Comparison of ENCODE assay signal across 9 cellular contexts in the genomic region with DNA sequence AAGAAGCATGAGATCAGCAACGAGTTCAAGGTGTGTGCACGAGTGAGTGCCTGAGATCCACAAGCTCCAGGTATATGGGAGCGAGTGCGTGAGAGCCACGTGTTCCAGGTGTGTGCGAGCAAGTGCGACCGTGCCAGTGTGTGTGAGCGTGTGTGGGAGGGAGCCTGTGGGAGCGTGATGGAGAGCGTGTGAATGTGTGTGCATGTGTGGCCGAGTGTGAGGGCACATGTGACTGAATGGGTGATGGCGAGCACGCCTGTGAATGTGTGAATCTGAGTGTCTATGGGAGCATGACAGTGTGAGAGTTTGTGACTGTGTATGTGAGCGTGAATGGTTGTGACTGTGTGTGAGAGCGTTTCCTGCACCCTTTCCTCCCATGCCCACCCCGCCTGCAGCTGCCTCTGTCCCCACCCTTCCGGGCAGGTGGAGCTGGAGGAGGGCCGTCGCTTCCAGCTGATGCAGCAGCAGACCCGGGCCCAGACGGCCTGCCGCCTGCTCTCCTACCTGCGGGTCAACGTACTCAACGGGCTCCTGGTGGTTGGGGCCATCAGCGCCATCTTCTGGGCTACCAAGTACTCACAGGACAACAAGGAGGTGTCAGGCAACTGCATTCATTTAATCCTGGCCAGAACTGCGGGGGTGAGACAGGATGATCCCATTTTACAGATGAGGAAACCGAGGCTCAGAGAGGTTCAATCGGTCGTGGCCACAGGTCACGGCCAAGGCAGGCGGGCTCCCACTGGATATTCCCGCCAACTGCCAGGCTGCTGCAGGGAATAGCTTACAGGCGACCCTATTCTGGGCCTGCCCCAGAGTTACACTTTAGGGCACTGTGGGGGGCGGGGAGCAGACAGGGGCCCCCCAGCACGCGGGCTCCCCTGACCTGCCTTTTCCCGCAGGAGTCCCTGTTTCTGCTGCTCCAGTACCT. TPM values are rescaled to one million over a fixed set of nuclear protein-coding genes. Genes with fewer than 3 reads are reported as not detected.
DNase-seq lines count a peak whose midpoint lies in the region; ATAC-seq lines count a peak whose summit lies in the region.
"Had no signal": no experiment of that assay in that cellular context is flagged by ENCODE, and none has a peak within 500 bp of the region (broad histone marks: within the 10 kb centered on the region; RNA-seq: fewer than 3 reads in every experiment).

No MANE protein-coding gene starts in this region.

- H3K23ac ChIP-seq in neuronal stem cell (ENCODE audit: low read depth, low read length, poor library complexity) = peak overlapping the region; percentile 98

- H2BK5ac ChIP-seq in neuronal stem cell (ENCODE audit: low read length) = peak overlapping the region; percentile 71

- no peak overlapping the region for H2AFZ ChIP-seq in neuronal stem cell (ENCODE audit: low read length)

- peak overlapping the region in 1 of 2 donors; percentile 0 for H3K4me3 ChIP-seq in neuronal stem cell (ENCODE audit: low read length in 2 of 2)

- H3K27me3 ChIP-seq in neuronal stem cell (ENCODE audit: control insufficient read depth in 3 of 3, insufficient read depth in 3 of 3, low read depth in 1 of 3, low read length in 3 of 3) = peaks cover 6 to 50% (median 29%) of the 10 kb centered on the region in 3 experiments

- peak; percentile 1 for DNase-seq in NCI-H1105 treated with DMSO at 0.1 percent for 48 hours (lab: John Stamatoyannopoulos, UW)
- DNase-seq in NCI-H1105 (lab: John Stamatoyannopoulos, UW) = no peak
- DNase-seq in NCI-H510A treated with DMSO at 0.1 percent for 48 hours (lab: John Stamatoyannopoulos, UW) = peak; percentile 72
- peak; percentile 72 to 73 for DNase-seq in activated CD4-positive, alpha-beta T cell treated with anti-CD3 and anti-CD28 coated beads, Interleukin-2, amount 50 U/mL, for 4 hours
- peak; percentile 79 for DNase-seq in effector CD4-positive, alpha-beta T cell
- DNase-seq in neuronal stem cell (ENCODE audit: low spot score) = peak; percentile 54
- DNase-seq in epidermal melanocyte (ENCODE audit: insufficient read length, low spot score) = no peak

- no CpG with 5 or more reads among the region's 39 CpGs for WGBS in neuronal stem cell (ENCODE audit: extremely low coverage in 2 of 2, insufficient read length in 2 of 2, insufficient replicate concordance in 1 of 2), 2 donors

- no peak overlapping the region for H3K27ac ChIP-seq in neuronal stem cell (replicated peaks; ENCODE audit: low read length)
- H3K27ac ChIP-seq: epithelial cell of prostate had no signal

- no peak for ATAC-seq in GM18867 (IDR thresholded peaks at IDR 0.05; ENCODE audit: unreplicated experiment)

- H3K14ac ChIP-seq in neuronal stem cell (ENCODE audit: low read length) = no peak overlapping the region

- H3K4ac ChIP-seq in neuronal stem cell (ENCODE audit: low read length) = no peak overlapping the region

- peaks cover 6% of the 10 kb centered on the region for H3K79me1 ChIP-seq in neuronal stem cell (ENCODE audit: low read depth, low read length)

- H3K36me3 ChIP-seq in neuronal stem cell (replicated peaks in 1 of 2; ENCODE audit: control insufficient read depth in 2 of 2, insufficient read depth in 2 of 2, low read length in 2 of 2) = no peaks in the 10 kb centered on the region

- H2BK120ac ChIP-seq in neuronal stem cell (ENCODE audit: low read depth, low read length) = no peak overlapping the region

- H3K18ac ChIP-seq in neuronal stem cell (ENCODE audit: low read length) = peak overlapping the region; percentile 72

- H2BK15ac ChIP-seq in neuronal stem cell (ENCODE audit: low read length) = no peak overlapping the region

- H3K9ac ChIP-seq in neuronal stem cell (ENCODE audit: low read depth, low read length, poor library complexity) = peak overlapping the region; percentile 32

- H2BK12ac ChIP-seq in neuronal stem cell (ENCODE audit: low read length) = peak overlapping the region; percentile 95

- peak overlapping the region; percentile 13 for H4K91ac ChIP-seq in neuronal stem cell (ENCODE audit: low read depth, low read length, poor library complexity)

- H2AK5ac ChIP-seq in neuronal stem cell (ENCODE audit: low read depth, low read length) = peak overlapping the region; percentile 72

- H3K4me2 ChIP-seq in neuronal stem cell (ENCODE audit: insufficient read depth, low read length, poor library complexity, severe bottlenecking) = no peak overlapping the region

- peaks cover 0 to 4% of the 10 kb centered on the region in 2 donors for H3K9me3 ChIP-seq in neuronal stem cell (replicated peaks in 1 of 2; ENCODE audit: control insufficient read depth in 2 of 2, insufficient read depth in 1 of 2, low read depth in 1 of 2, low read length in 2 of 2)

- peaks cover 4 to 8% of the 10 kb centered on the region in 2 donors for H3K4me1 ChIP-seq in neuronal stem cell (ENCODE audit: control insufficient read depth in 2 of 2, insufficient read depth in 1 of 2, low read depth in 1 of 2, low read length in 2 of 2)

- no peak overlapping the region for H4K8ac ChIP-seq in neuronal stem cell (ENCODE audit: low read depth, low read length)

RNA-seq across cellular contexts. Expression of gene TMC8, which starts 3.7 kb away (rescaled TPM):
- polyA plus RNA-seq in neuronal stem cell (2013, experiment 1 of 2) = 0.08 TPM
- polyA plus RNA-seq in neuronal stem cell (2013, experiment 2 of 2) = 0.08 TPM

RNA-seq across cellular contexts. Expression of gene TMC6, which starts 5.7 kb away (rescaled TPM):
- 18.0 TPM for polyA plus RNA-seq in neuronal stem cell (2013, experiment 1 of 2)
- polyA plus RNA-seq in neuronal stem cell (2013, experiment 2 of 2) = 18.2 TPM

RNA-seq across cellular contexts. Expression of gene C17orf99, which starts 11.9 kb away (rescaled TPM):
- polyA plus RNA-seq in neuronal stem cell (2013, experiment 1 of 2) = not detected
- polyA plus RNA-seq in neuronal stem cell (2013, experiment 2 of 2) = not detected

RNA-seq across cellular contexts. Expression of gene SYNGR2, which starts 34.1 kb away (rescaled TPM):
- 16.6 TPM for polyA plus RNA-seq in neuronal stem cell (2013, experiment 1 of 2)
- polyA plus RNA-seq in neuronal stem cell (2013, experiment 2 of 2) = 16.6 TPM

RNA-seq across cellular contexts. Expression of gene TK1, which starts 52.6 kb away (rescaled TPM):
- polyA plus RNA-seq in neuronal stem cell (2013, experiment 1 of 2) = 38.3 TPM
- 37.7 TPM for polyA plus RNA-seq in neuronal stem cell (2013, experiment 2 of 2)

Comparison
In these comparisons a context has a peak if more than half of its experiments do, and no peak if none do; other contexts are left out.
1. DNase-seq: peak in NCI-H1105 treated with DMSO at 0.1 percent for 48 hours (single experiment), NCI-H510A treated with DMSO at 0.1 percent for 48 hours (single experiment), activated CD4-positive, alpha-beta T cell treated with anti-CD3 and anti-CD28 coated beads, Interleukin-2, amount 50 U/mL, for 4 hours (2 of 2), effector CD4-positive, alpha-beta T cell (single experiment) and neuronal stem cell (single experiment); none in NCI-H1105 (single experiment) and epidermal melanocyte (single experiment).